ENCODE assay signal across 8 cellular contexts in the genomic region with DNA sequence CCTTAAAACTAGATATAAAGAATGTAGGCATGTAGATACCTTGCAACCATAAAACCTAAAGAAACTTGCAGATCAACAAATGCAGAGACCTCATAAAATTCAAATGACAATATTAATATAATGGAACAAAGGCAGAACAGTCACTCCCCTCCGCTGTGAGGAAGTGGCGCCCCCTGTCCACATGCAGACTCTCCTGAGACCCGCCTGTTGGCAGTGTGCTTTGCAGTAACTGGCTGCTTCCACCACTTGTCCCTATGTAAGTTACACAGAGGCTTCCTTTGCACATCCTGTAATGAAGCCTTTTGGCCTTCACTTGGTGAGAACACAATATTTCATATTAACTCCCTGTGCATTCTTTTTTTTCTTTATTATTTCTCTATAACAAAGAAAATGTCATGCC. TPM values are rescaled to one million over a fixed set of nuclear protein-coding genes. Genes with fewer than 3 reads are reported as not detected.
"Had no signal": no experiment of that assay in that cellular context is flagged by ENCODE, and none has a peak within 500 bp of the region (broad histone marks: within the 10 kb centered on the region; RNA-seq: fewer than 3 reads in every experiment).

No MANE protein-coding gene starts in this region.

RNA-seq across cellular contexts. Expression of a gene that starts 36.3 kb away (rescaled TPM):
- total RNA-seq: activated CD8-positive, alpha-beta memory T cell treated with anti-CD3 and anti-CD28 coated beads for 36 hours; activated naive CD8-positive, alpha-beta T cell treated with anti-CD3 and anti-CD28 coated beads for 36 hours; activated T-helper 1 cell treated with anti-CD3 and anti-CD28 coated beads, Interleukin-12 subunit alpha, Interleukin-12 subunit beta, Interleukin-2, Interleukin-4 antibody, amounts not matched to agents 30 ng/mL and 10 ng/mL and 1 ng/mL, durations not matched to agents 14 hours and 24 hours and 36 hours; ascending aorta; cardiac muscle cell; esophagus muscularis mucosa; gastrocnemius medialis; T-helper 1 cell treated with Interleukin-12 subunit alpha and Interleukin-12 subunit beta and Interleukin-4 antibody, amounts not matched to agents 30 ng/mL and 1 ng/mL, for 36 hours had no signal
- polyA plus RNA-seq: cardiac muscle cell had no signal
